Comparison of ENCODE assay signal across 19 cellular contexts in the genomic region with DNA sequence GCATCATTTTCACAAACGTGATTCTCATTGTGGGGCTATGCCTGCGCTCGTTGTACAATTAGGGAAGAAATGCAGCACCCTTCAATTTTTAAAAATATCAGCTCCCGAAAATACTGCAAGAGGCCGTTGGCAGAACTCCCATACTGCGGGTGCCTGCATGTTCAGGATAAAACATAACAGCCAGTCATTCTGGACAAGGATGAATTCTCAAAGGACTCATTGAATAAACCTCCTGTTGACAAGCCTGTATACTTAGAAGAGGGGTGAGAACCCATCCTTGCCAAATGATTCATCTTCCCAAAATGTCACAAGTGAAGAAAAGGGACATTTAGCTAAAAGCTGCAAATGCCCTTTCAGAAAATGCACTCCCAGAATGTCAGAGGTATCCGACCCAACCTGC.
DNase-seq lines count a peak whose midpoint lies in the region; ATAC-seq and TF ChIP-seq lines count a peak whose summit lies in the region.
"Had no signal": no experiment of that assay in that cellular context is flagged by ENCODE, and none has a peak within 500 bp of the region (broad histone marks: within the 10 kb centered on the region; RNA-seq: fewer than 3 reads in every experiment).

No MANE protein-coding gene starts in this region.

- TF ChIP-seq POLR2A in breast epithelium (IDR thresholded peaks at IDR 0.05): no peak

- ATAC-seq in right cardiac atrium: peak; percentile 41 to 64
- ATAC-seq in GM21447 (IDR thresholded peaks at IDR 0.05; ENCODE audit: unreplicated experiment): no peak
- no peak for ATAC-seq in activated CD8-positive, alpha-beta T cell treated with anti-CD3 and anti-CD28 coated beads, Interleukin-2, amount 10 ng/mL, durations not matched to agents 7 days and 5 days
- ATAC-seq: activated CD4-positive, CD25-positive, alpha-beta regulatory T cell treated with anti-CD3 and anti-CD28 coated beads, Interleukin-2, amount 50 U/mL, for 24 hours; naive thymus-derived CD4-positive, alpha-beta T cell; sciatic nerve; stimulated activated memory B cell treated with anti-CD40 and anti-IgM and Interleukin-4, amounts not matched to agents 10 μg/mL and 1 μg/mL and 100 μg/mL, for 72 hours had no signal

- H3K36me3 ChIP-seq in right atrium auricular region: no peaks in the 10 kb centered on the region
- H3K36me3 ChIP-seq in breast epithelium: no peaks in the 10 kb centered on the region
- H3K36me3 ChIP-seq: tibial nerve had no signal

- H3K4me3 ChIP-seq in right cardiac atrium (ENCODE audit: low read length) (no peak overlapping the region), right atrium auricular region (no peak overlapping the region), breast epithelium (no peak overlapping the region)
- H3K4me3 ChIP-seq: tibial nerve had no signal

- 28% methylated on average over 7 of the region's 7 CpGs for WGBS in right cardiac atrium

- TF ChIP-seq CTCF in right atrium auricular region (IDR thresholded peaks at IDR 0.05) (no peak), breast epithelium (IDR thresholded peaks at IDR 0.05) (no peak), GM13976 (IDR thresholded peaks at IDR 0.05; ENCODE audit: borderline replicate concordance, control extremely low read depth, extremely low read depth, insufficient read depth, missing control alignments) (no peak)

- no peaks in the 10 kb centered on the region for H3K27me3 ChIP-seq in right cardiac atrium (ENCODE audit: control insufficient read depth, insufficient read depth)
- no peaks in the 10 kb centered on the region for H3K27me3 ChIP-seq in right atrium auricular region
- no peaks in the 10 kb centered on the region for H3K27me3 ChIP-seq in breast epithelium
- H3K27me3 ChIP-seq: tibial nerve had no signal

- peaks cover 16% of the 10 kb centered on the region for H3K27me3 Mint-ChIP-seq in activated CD8-positive, alpha-beta T cell treated with anti-CD3 and anti-CD28 coated beads, Interleukin-2, amount 10 ng/mL, durations not matched to agents 7 days and 5 days (ENCODE audit: low read depth)
- H3K27me3 Mint-ChIP-seq: activated naive CD4-positive, alpha-beta T cell treated with anti-CD3 and anti-CD28 coated beads, Interleukin-2, amount 50 U/mL, for 24 hours had no signal

- in situ Hi-C loops in GM13976 (cut with MboI; ENCODE audit: low sequenced_read_pairs, unreplicated experiment): no loop called here

- peak in 2 of 3 donors; percentile 55 to 73 for DNase-seq in right cardiac atrium
- DNase-seq in right atrium auricular region (ENCODE audit: low spot score): no peak
- peak in 1 of 2 donors; percentile 48 for DNase-seq in breast epithelium (ENCODE audit: low spot score in 2 of 2)
- peak; percentile 37 for DNase-seq in inferior parietal cortex (ENCODE audit: extremely low spot score)
- no peak for DNase-seq in AML-193 (lab: John Stamatoyannopoulos, UW)
- DNase-seq in GM13976 (ENCODE audit: low spot score): no peak
- DNase-seq in activated CD8-positive, alpha-beta T cell treated with anti-CD3 and anti-CD28 coated beads, Interleukin-2, amount 10 ng/mL, durations not matched to agents 7 days and 5 days: no peak
- DNase-seq: DMS153; hippocampal formation; Kasumi-1; naive thymus-derived CD4-positive, alpha-beta T cell; RPMI8226 had no signal

- H3K9me3 Mint-ChIP-seq in activated CD8-positive, alpha-beta T cell treated with anti-CD3 and anti-CD28 coated beads, Interleukin-2, amount 10 ng/mL, durations not matched to agents 7 days and 5 days (ENCODE audit: insufficient read depth): no peaks in the 10 kb centered on the region
- H3K9me3 Mint-ChIP-seq: activated naive CD4-positive, alpha-beta T cell treated with anti-CD3 and anti-CD28 coated beads, Interleukin-2, amount 50 U/mL, for 24 hours; memory B cell; naive thymus-derived CD4-positive, alpha-beta T cell; stimulated activated memory B cell treated with anti-CD40 and anti-IgM and Interleukin-4, amounts not matched to agents 10 μg/mL and 1 μg/mL and 100 μg/mL, for 72 hours had no signal

- intact Hi-C loops in right cardiac atrium (cut with DNase I) (no loop called here), breast epithelium (cut with DNase I; ENCODE audit: low total_unique reads) (no loop called here)

- H3K27ac Mint-ChIP-seq in activated CD8-positive, alpha-beta T cell treated with anti-CD3 and anti-CD28 coated beads, Interleukin-2, amount 10 ng/mL, durations not matched to agents 7 days and 5 days: no peak overlapping the region
- H3K27ac Mint-ChIP-seq: activated naive CD4-positive, alpha-beta T cell treated with anti-CD3 and anti-CD28 coated beads, Interleukin-2, amount 50 U/mL, for 24 hours; memory B cell; stimulated activated memory B cell treated with anti-CD40 and anti-IgM and Interleukin-4, amounts not matched to agents 10 μg/mL and 1 μg/mL and 100 μg/mL, for 72 hours had no signal

- H3K9me3 ChIP-seq in right cardiac atrium (ENCODE audit: control insufficient read depth, low read length) (no peaks in the 10 kb centered on the region), right atrium auricular region (no peaks in the 10 kb centered on the region), breast epithelium (no peaks in the 10 kb centered on the region)
- H3K9me3 ChIP-seq: tibial nerve had no signal

- H3K4me1 Mint-ChIP-seq in activated CD8-positive, alpha-beta T cell treated with anti-CD3 and anti-CD28 coated beads, Interleukin-2, amount 10 ng/mL, durations not matched to agents 7 days and 5 days (ENCODE audit: low read depth): peaks cover 2% of the 10 kb centered on the region
- H3K4me1 Mint-ChIP-seq: activated naive CD4-positive, alpha-beta T cell treated with anti-CD3 and anti-CD28 coated beads, Interleukin-2, amount 50 U/mL, for 24 hours; memory B cell; naive thymus-derived CD4-positive, alpha-beta T cell; stimulated activated memory B cell treated with anti-CD40 and anti-IgM and Interleukin-4, amounts not matched to agents 10 μg/mL and 1 μg/mL and 100 μg/mL, for 72 hours had no signal

- no peak overlapping the region for H3K4me3 Mint-ChIP-seq in activated CD8-positive, alpha-beta T cell treated with anti-CD3 and anti-CD28 coated beads, Interleukin-2, amount 10 ng/mL, durations not matched to agents 7 days and 5 days
- H3K4me3 Mint-ChIP-seq: activated naive CD4-positive, alpha-beta T cell treated with anti-CD3 and anti-CD28 coated beads, Interleukin-2, amount 50 U/mL, for 24 hours; memory B cell; naive thymus-derived CD4-positive, alpha-beta T cell; stimulated activated memory B cell treated with anti-CD40 and anti-IgM and Interleukin-4, amounts not matched to agents 10 μg/mL and 1 μg/mL and 100 μg/mL, for 72 hours had no signal

- POLR2A ChIA-PET in activated CD8-positive, alpha-beta T cell treated with anti-CD3 and anti-CD28 coated beads, Interleukin-2, amount 10 ng/mL, durations not matched to agents 7 days and 5 days (lab: Charles Lee): no interaction called here

- CTCF ChIA-PET in activated CD8-positive, alpha-beta T cell treated with anti-CD3 and anti-CD28 coated beads, Interleukin-2, amount 10 ng/mL, durations not matched to agents 7 days and 5 days (lab: Charles Lee): no interaction called here

- H3K27ac ChIP-seq in right cardiac atrium (ENCODE audit: low read length) (no peak overlapping the region), right atrium auricular region (no peak overlapping the region), breast epithelium (peak overlapping the region; percentile 1 to 2)

- peaks cover 2% of the 10 kb centered on the region for H3K4me1 ChIP-seq in right cardiac atrium (ENCODE audit: control insufficient read depth, insufficient read depth, low read length)
- peaks cover 0 to 17% of the 10 kb centered on the region in 2 donors for H3K4me1 ChIP-seq in right atrium auricular region
- H3K4me1 ChIP-seq in breast epithelium: peaks cover 0 to 8% of the 10 kb centered on the region in 2 donors

- no peaks in the 10 kb centered on the region for H3K36me3 Mint-ChIP-seq in activated CD8-positive, alpha-beta T cell treated with anti-CD3 and anti-CD28 coated beads, Interleukin-2, amount 10 ng/mL, durations not matched to agents 7 days and 5 days (ENCODE audit: low read depth)
- H3K36me3 Mint-ChIP-seq: activated naive CD4-positive, alpha-beta T cell treated with anti-CD3 and anti-CD28 coated beads, Interleukin-2, amount 50 U/mL, for 24 hours; memory B cell; naive thymus-derived CD4-positive, alpha-beta T cell; stimulated activated memory B cell treated with anti-CD40 and anti-IgM and Interleukin-4, amounts not matched to agents 10 μg/mL and 1 μg/mL and 100 μg/mL, for 72 hours had no signal

Comparison
In these comparisons a context has a peak if more than half of its experiments do, and no peak if none do; other contexts are left out.
1. DNase-seq: peak in right cardiac atrium (2 of 3) and inferior parietal cortex (single experiment); none in right atrium auricular region (single experiment), AML-193 (0 of 2), GM13976 (single experiment) and activated CD8-positive, alpha-beta T cell treated with anti-CD3 and anti-CD28 coated beads, Interleukin-2, amount 10 ng/mL, durations not matched to agents 7 days and 5 days (single experiment).
2. ATAC-seq: peak in right cardiac atrium (2 of 2); none in GM21447 (single experiment) and activated CD8-positive, alpha-beta T cell treated with anti-CD3 and anti-CD28 coated beads, Interleukin-2, amount 10 ng/mL, durations not matched to agents 7 days and 5 days (single experiment).
3. H3K27ac ChIP-seq: peak in breast epithelium (2 of 2); none in right cardiac atrium (single experiment) and right atrium auricular region (0 of 2).